Comparison of ENCODE assay signal across 1 cellular context in the genomic region with DNA sequence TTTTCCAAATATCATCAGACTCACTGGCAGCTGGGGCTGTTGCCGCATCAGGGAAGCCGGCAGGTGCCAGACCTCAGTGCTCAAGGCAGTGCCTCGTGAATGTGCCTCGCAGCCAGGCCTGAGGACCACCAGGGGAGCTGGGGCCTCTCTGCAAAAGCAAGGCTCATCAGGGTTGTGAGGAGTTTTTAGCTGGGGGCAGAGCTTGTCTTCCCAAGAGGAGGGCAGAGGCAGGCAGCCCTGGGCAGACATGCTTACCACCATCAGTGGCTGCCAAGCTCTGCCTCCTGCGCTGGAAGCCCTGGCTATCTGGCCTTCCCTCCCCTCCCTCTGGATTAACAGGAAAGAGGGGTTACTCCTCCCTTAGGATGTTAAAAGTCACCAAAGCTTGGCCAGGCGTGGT.
TF ChIP-seq lines count a peak whose summit lies in the region.

No MANE protein-coding gene starts in this region.

TF ChIP-seq in GM23338, 12 proteins besides CTCF, POLR2A, EP300 and RAD21 (continued from another document):
- TF ChIP-seq, protein P1, sequence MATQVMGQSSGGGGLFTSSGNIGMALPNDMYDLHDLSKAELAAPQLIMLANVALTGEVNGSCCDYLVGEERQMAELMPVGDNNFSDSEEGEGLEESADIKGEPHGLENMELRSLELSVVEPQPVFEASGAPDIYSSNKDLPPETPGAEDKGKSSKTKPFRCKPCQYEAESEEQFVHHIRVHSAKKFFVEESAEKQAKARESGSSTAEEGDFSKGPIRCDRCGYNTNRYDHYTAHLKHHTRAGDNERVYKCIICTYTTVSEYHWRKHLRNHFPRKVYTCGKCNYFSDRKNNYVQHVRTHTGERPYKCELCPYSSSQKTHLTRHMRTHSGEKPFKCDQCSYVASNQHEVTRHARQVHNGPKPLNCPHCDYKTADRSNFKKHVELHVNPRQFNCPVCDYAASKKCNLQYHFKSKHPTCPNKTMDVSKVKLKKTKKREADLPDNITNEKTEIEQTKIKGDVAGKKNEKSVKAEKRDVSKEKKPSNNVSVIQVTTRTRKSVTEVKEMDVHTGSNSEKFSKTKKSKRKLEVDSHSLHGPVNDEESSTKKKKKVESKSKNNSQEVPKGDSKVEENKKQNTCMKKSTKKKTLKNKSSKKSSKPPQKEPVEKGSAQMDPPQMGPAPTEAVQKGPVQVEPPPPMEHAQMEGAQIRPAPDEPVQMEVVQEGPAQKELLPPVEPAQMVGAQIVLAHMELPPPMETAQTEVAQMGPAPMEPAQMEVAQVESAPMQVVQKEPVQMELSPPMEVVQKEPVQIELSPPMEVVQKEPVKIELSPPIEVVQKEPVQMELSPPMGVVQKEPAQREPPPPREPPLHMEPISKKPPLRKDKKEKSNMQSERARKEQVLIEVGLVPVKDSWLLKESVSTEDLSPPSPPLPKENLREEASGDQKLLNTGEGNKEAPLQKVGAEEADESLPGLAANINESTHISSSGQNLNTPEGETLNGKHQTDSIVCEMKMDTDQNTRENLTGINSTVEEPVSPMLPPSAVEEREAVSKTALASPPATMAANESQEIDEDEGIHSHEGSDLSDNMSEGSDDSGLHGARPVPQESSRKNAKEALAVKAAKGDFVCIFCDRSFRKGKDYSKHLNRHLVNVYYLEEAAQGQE (IDR thresholded peaks at IDR 0.05; ENCODE audit: unreplicated experiment), result no peak
- TF ChIP-seq EZH2phosphoT487 (IDR thresholded peaks at IDR 0.05; ENCODE audit: unreplicated experiment) (no peak), ZNF462 (CRISPR knock-in tag; IDR thresholded peaks at IDR 0.05) (no peak), ZNF114 (CRISPR knock-in tag; IDR thresholded peaks at IDR 0.05) (no peak), STAT1 (IDR thresholded peaks at IDR 0.05; ENCODE audit: unreplicated experiment) (no peak), JUNB (IDR thresholded peaks at IDR 0.05; ENCODE audit: unreplicated experiment) (no peak), ETS1 (IDR thresholded peaks at IDR 0.05) (no peak), ZNF331 (CRISPR knock-in tag; IDR thresholded peaks at IDR 0.05; ENCODE audit: low read depth) (no peak), NANOG (IDR thresholded peaks at IDR 0.05; ENCODE audit: borderline replicate concordance) (no peak)
TF ChIP-seq in GM23338: peak in this region for 0.
